ENCODE assay signal across 1 cellular context in genomic region chr7:32673275-32673983, GRCh38.
TF ChIP-seq lines count a peak whose summit lies in the region.

No MANE protein-coding gene starts in this region.

TF ChIP-seq in K562, 482 proteins besides CTCF, POLR2A, EP300 and RAD21 (continued from another document):
- TF ChIP-seq TSHZ1 (CRISPR knock-in tag; IDR thresholded peaks at IDR 0.05) (no peak), NR2C1 (IDR thresholded peaks at IDR 0.05) (no peak), NR2C1 (tag; IDR thresholded peaks at IDR 0.05) (0 out of 2 replicates have a peak, but pooled peaks have one; percentile 14)
